29 cellular contexts compared by ENCODE assay signal in genomic region chr17:9904277-9905077, GRCh38. TPM values are rescaled to one million over a fixed set of nuclear protein-coding genes. Genes with fewer than 3 reads are reported as not detected.
"Had no signal": no experiment of that assay in that cellular context is flagged by ENCODE, and none has a peak within 500 bp of the region (broad histone marks: within the 10 kb centered on the region; RNA-seq: fewer than 3 reads in every experiment).

No MANE protein-coding gene starts in this region.

- H3K4me3 ChIP-seq: esophagus muscularis mucosa, gastroesophageal sphincter had no signal

- H3K36me3 ChIP-seq: brain microvascular endothelial cell, esophagus muscularis mucosa, gastroesophageal sphincter had no signal

- DNase-seq: activated CD4-positive, alpha-beta T cell treated with anti-CD3 and anti-CD28 coated beads for 1 hour; activated CD4-positive, alpha-beta T cell treated with anti-CD3 and anti-CD28 coated beads for 4 hours; activated CD4-positive, alpha-beta T cell treated with anti-CD3 and anti-CD28 coated beads, Interleukin-2, amount 10 ng/mL, durations not matched to agents 7 days and 5 days; activated CD4-positive, alpha-beta T cell treated with anti-CD3 and anti-CD28 coated beads, Interleukin-2, amount 50 U/mL, for 4 hours; activated CD8-positive, alpha-beta memory T cell treated with anti-CD3 and anti-CD28 coated beads for 24 hours; activated CD8-positive, alpha-beta T cell treated with anti-CD3 and anti-CD28 coated beads for 36 hours; activated effector memory CD4-positive, alpha-beta T cell treated with Interleukin-2 at 50 U/mL for 16 hours; activated gamma-delta T cell treated with Interleukin-2 at 50 U/mL for 16 hours; activated naive CD4-positive, alpha-beta T cell treated with anti-CD3 and anti-CD28 coated beads, Interleukin-2, amount 50 U/mL, for 16 hours; activated naive CD4-positive, alpha-beta T cell treated with Interleukin-2 at 50 U/mL for 16 hours; activated T-cell treated with anti-CD3 and anti-CD28 coated beads, Interleukin-2, amount 50 U/mL, for 4 hours; amniotic stem cell; anterior cingulate cortex; brain microvascular endothelial cell; cortex of kidney; dermis blood vessel endothelial cell; effector CD4-positive, alpha-beta T cell; effector memory CD8-positive, alpha-beta T cell; erythroblast; foreskin keratinocyte; T-helper 1 cell; T-helper 17 cell; T1000 had no signal

- FAIRE-seq: astrocyte, bronchial epithelial cell had no signal

- H3K27me3 ChIP-seq: brain microvascular endothelial cell, foreskin keratinocyte had no signal

- ATAC-seq: activated CD8-positive, alpha-beta T cell treated with anti-CD3 and anti-CD28 coated beads for 36 hours; activated T-cell treated with anti-CD3 and anti-CD28 coated beads, Interleukin-2, amount 50 U/mL, for 4 hours; activated T-helper 17 cell treated with anti-CD3 and anti-CD28 coated beads, Interleukin-2, amount 50 U/mL, for 72 hours; effector memory CD8-positive, alpha-beta T cell; foreskin keratinocyte; gastroesophageal sphincter; T-helper 17 cell had no signal

- H3K27ac ChIP-seq: brain microvascular endothelial cell, esophagus muscularis mucosa, foreskin keratinocyte, gastroesophageal sphincter had no signal

- H3K9me3 ChIP-seq: esophagus muscularis mucosa, gastroesophageal sphincter had no signal

- H3K4me1 ChIP-seq: foreskin keratinocyte had no signal

RNA-seq across cellular contexts. Expression of gene RCVRN, which starts 0.6 kb away (rescaled TPM):
- total RNA-seq: activated CD4-positive, alpha-beta T cell treated with anti-CD3 and anti-CD28 coated beads, Interleukin-2, amount 10 ng/mL, durations not matched to agents 7 days and 5 days; activated CD8-positive, alpha-beta T cell treated with anti-CD3 and anti-CD28 coated beads for 36 hours; activated T-cell treated with anti-CD3 and anti-CD28 coated beads, Interleukin-2, amount 50 U/mL, for 4 hours; activated T-helper 17 cell treated with anti-CD3 and anti-CD28 coated beads, Interleukin-2, amount 50 U/mL, for 72 hours; astrocyte; bronchial epithelial cell; dermis blood vessel endothelial cell; foreskin keratinocyte; glomerular endothelial cell; T-helper 17 cell had no signal
- polyA plus RNA-seq: foreskin keratinocyte had no signal
